In genomic region chr3:11621077-11621476, GRCh38 we compare ENCODE assay signal across 12 cellular contexts. TPM values are rescaled to one million over a fixed set of nuclear protein-coding genes. Genes with fewer than 3 reads are reported as not detected.
A peak's percentile ranks its signal among the peaks of the same experiment; 100 is the strongest.
DNase-seq lines count a peak whose midpoint lies in the region; ATAC-seq, FAIRE-seq and TF ChIP-seq lines count a peak whose summit lies in the region.
"Had no signal": no experiment of that assay in that cellular context is flagged by ENCODE, and none has a peak within 500 bp of the region (broad histone marks: within the 10 kb centered on the region; RNA-seq: fewer than 3 reads in every experiment).

No MANE protein-coding gene starts in this region.

- H3K9me3 Mint-ChIP-seq in glutamatergic neuron (ENCODE audit: unreplicated experiment): peaks cover 2% of the 10 kb centered on the region
- no peaks in the 10 kb centered on the region for H3K9me3 Mint-ChIP-seq in stimulated activated memory B cell treated with anti-CD40 and anti-IgM and Interleukin-4, amounts not matched to agents 10 μg/mL and 1 μg/mL and 100 μg/mL, for 72 hours
- H3K9me3 Mint-ChIP-seq: CD8-positive, alpha-beta memory T cell; GM23338 had no signal

- H3K4me1 ChIP-seq in HepG2 (ENCODE audit: insufficient read depth, low read length) (peaks cover 100% of the 10 kb centered on the region), right lobe of liver (peaks cover 0 to 13% (median 3%) of the 10 kb centered on the region in 4 donors), OCI-LY1 (ENCODE audit: insufficient read depth, low read length, severe bottlenecking) (peaks cover 72% of the 10 kb centered on the region), right cardiac atrium (ENCODE audit: control insufficient read depth, insufficient read depth, low read length) (peaks cover 18% of the 10 kb centered on the region)

- H3K36me3 Mint-ChIP-seq in glutamatergic neuron (ENCODE audit: unreplicated experiment): no peaks in the 10 kb centered on the region
- H3K36me3 Mint-ChIP-seq in stimulated activated memory B cell treated with anti-CD40 and anti-IgM and Interleukin-4, amounts not matched to agents 10 μg/mL and 1 μg/mL and 100 μg/mL, for 72 hours: no peaks in the 10 kb centered on the region

- intact Hi-C loops in HepG2 (cut with micrococcal nuclease; ENCODE audit: unreplicated experiment) (no loop called here), right lobe of liver (cut with DNase I) (no loop called here), right cardiac atrium (cut with DNase I) (no loop called here)

- 90% methylated on average over 2 of the region's 2 CpGs for WGBS in HepG2 (ENCODE audit: low lambda C conversion rate)
- WGBS in right lobe of liver (ENCODE audit: insufficient coverage, low coverage, low lambda C conversion rate, missing lambda C conversion rate): 89% methylated on average over 2 of the region's 2 CpGs
- 88% methylated on average over 2 of the region's 2 CpGs for WGBS in right cardiac atrium

- 0 out of 2 replicates have a peak overlapping the region, but pooled peaks have one; percentile 60 for H3K9ac ChIP-seq in HepG2 (ENCODE audit: insufficient read depth, low read depth, low read length)
- H3K9ac ChIP-seq in OCI-LY1 (ENCODE audit: low read length): no peak overlapping the region

- no peak for FAIRE-seq in HepG2 (lab: Jason Lieb, UNC)

- DNase-seq in HepG2 (ENCODE audit: low spot score) (no peak), right lobe of liver (no peak), glutamatergic neuron (no peak), NCI-H146 treated with DMSO at 0.1 percent for 48 hours (lab: John Stamatoyannopoulos, UW; ENCODE audit: unreplicated experiment) (no peak), ureter (ENCODE audit: low spot score) (no peak), right cardiac atrium (no peak)
- DNase-seq: CD8-positive, alpha-beta memory T cell; H7 had no signal

- H3K9me2 ChIP-seq in OCI-LY1 (ENCODE audit: low read depth, low read length): no peaks in the 10 kb centered on the region

- peaks cover 26% of the 10 kb centered on the region for H4K20me1 ChIP-seq in HepG2 (ENCODE audit: insufficient read depth, low read length)
- 0 out of 2 replicates have a peak, but pooled peaks cover 3% of the 10 kb centered on the region for H4K20me1 ChIP-seq in OCI-LY1 (ENCODE audit: insufficient read depth, low read length)

- H3K79me2 ChIP-seq in HepG2 (ENCODE audit: insufficient read depth, low read length): peaks cover 100% of the 10 kb centered on the region
- H3K79me2 ChIP-seq in OCI-LY1 (ENCODE audit: insufficient read depth, low read length): peaks cover 96% of the 10 kb centered on the region

- H3K4me3 Mint-ChIP-seq in glutamatergic neuron (ENCODE audit: unreplicated experiment): peak overlapping the region; percentile 7
- H3K4me3 Mint-ChIP-seq in stimulated activated memory B cell treated with anti-CD40 and anti-IgM and Interleukin-4, amounts not matched to agents 10 μg/mL and 1 μg/mL and 100 μg/mL, for 72 hours: no peak overlapping the region
- H3K4me3 Mint-ChIP-seq: CD8-positive, alpha-beta memory T cell; GM23338 had no signal

- ATAC-seq in HepG2: no peak
- ATAC-seq in right lobe of liver: no peak
- ATAC-seq in stimulated activated memory B cell treated with anti-CD40 and anti-IgM and Interleukin-4, amounts not matched to agents 10 μg/mL and 1 μg/mL and 100 μg/mL, for 72 hours: no peak
- no peak for ATAC-seq in right cardiac atrium
- ATAC-seq: GM23338 had no signal

- in situ Hi-C loops in HepG2 (cut with HindIII; ENCODE audit: extremely low pct_ligation_motif_present, low pct_unique_long_range_greater_than_20kb): no loop called here

- CTCF ChIA-PET in HepG2 (lab: Yijun Ruan, JAX; ENCODE audit: low intra/inter-chr PET ratio, low total read pairs): no interaction called here

- TF ChIP-seq EP300 in HepG2 (IDR thresholded peaks at IDR 0.05; ENCODE audit: low read depth in 2 of 2, low read length in 2 of 2) (no peak), HepG2 (CRISPR knock-in tag; IDR thresholded peaks at IDR 0.05; ENCODE audit: borderline replicate concordance) (no peak)

- POLR2A ChIA-PET in HepG2 (lab: Yijun Ruan, JAX): interaction anchor here (0.5 to 3.1 kb wide), 3 partner anchors 9 to 31 kb away, joined by 4 to 15 read pairs (median 4); partner anchors contain the start of gene VGLL4

- H3K27me3 Mint-ChIP-seq in glutamatergic neuron (ENCODE audit: unreplicated experiment): no peaks in the 10 kb centered on the region
- no peaks in the 10 kb centered on the region for H3K27me3 Mint-ChIP-seq in stimulated activated memory B cell treated with anti-CD40 and anti-IgM and Interleukin-4, amounts not matched to agents 10 μg/mL and 1 μg/mL and 100 μg/mL, for 72 hours
- H3K27me3 Mint-ChIP-seq: CD8-positive, alpha-beta memory T cell had no signal

- H2AFZ ChIP-seq in HepG2 (ENCODE audit: low read length): no peak overlapping the region
- H2AFZ ChIP-seq in OCI-LY1 (ENCODE audit: low read length): no peak overlapping the region
- H2AFZ ChIP-seq: GM23338 had no signal

- H3K9me3 ChIP-seq in HepG2 (ENCODE audit: low read length) (no peaks in the 10 kb centered on the region), right lobe of liver (no peaks in the 10 kb centered on the region), OCI-LY1 (ENCODE audit: low read length) (no peaks in the 10 kb centered on the region), right cardiac atrium (ENCODE audit: control insufficient read depth, low read length) (no peaks in the 10 kb centered on the region)

- BruUV-seq in HepG2 (replicated peaks; lab: Mats Ljungman, UMichigan): no TSS peak

- no peaks in the 10 kb centered on the region for H3F3A ChIP-seq in OCI-LY1 (ENCODE audit: insufficient read depth, low read length)

- TF ChIP-seq RAD21 in HepG2 (CRISPR knock-in tag; IDR thresholded peaks at IDR 0.05): no peak

- no peaks in the 10 kb centered on the region for H3K27me3 ChIP-seq in HepG2 (ENCODE audit: control insufficient read depth in 1 of 2, insufficient read depth in 2 of 2, low read length in 2 of 2)
- no peaks in the 10 kb centered on the region for H3K27me3 ChIP-seq in right lobe of liver
- no peaks in the 10 kb centered on the region for H3K27me3 ChIP-seq in OCI-LY1 (ENCODE audit: insufficient read depth, low read length)
- no peaks in the 10 kb centered on the region for H3K27me3 ChIP-seq in right cardiac atrium (ENCODE audit: control insufficient read depth, insufficient read depth)

- H3K4me2 ChIP-seq in HepG2 (ENCODE audit: low read depth, low read length): peak overlapping the region; percentile 76
- peak overlapping the region; percentile 35; the same call in 1 of the 2 replicates for H3K4me2 ChIP-seq in OCI-LY1 (ENCODE audit: low read length)
- H3K4me2 ChIP-seq: GM23338 had no signal

- H3K4me3 ChIP-seq in HepG2 (replicated peaks in 1 of 3; ENCODE audit: insufficient read depth in 1 of 3, low read depth in 2 of 3, low read length in 3 of 3) (peak overlapping the region in 1 of 3 experiments; percentile 61; a peak in 1 of 6 replicates), right lobe of liver (no peak overlapping the region), OCI-LY1 (ENCODE audit: low read depth, low read length, poor library complexity, severe bottlenecking) (no peak overlapping the region), right cardiac atrium (ENCODE audit: low read length) (no peak overlapping the region)
- H3K4me3 ChIP-seq: GM23338 had no signal

- H3K4me1 Mint-ChIP-seq in glutamatergic neuron (ENCODE audit: low read depth, unreplicated experiment): peaks cover 44% of the 10 kb centered on the region
- H3K4me1 Mint-ChIP-seq in stimulated activated memory B cell treated with anti-CD40 and anti-IgM and Interleukin-4, amounts not matched to agents 10 μg/mL and 1 μg/mL and 100 μg/mL, for 72 hours: peaks cover 66% of the 10 kb centered on the region

- TF ChIP-seq CTCF in HepG2 (CRISPR knock-in tag; IDR thresholded peaks at IDR 0.05) (no peak), right lobe of liver (IDR thresholded peaks at IDR 0.05) (no peak), OCI-LY1 (IDR thresholded peaks at IDR 0.05; ENCODE audit: low read length) (no peak), glutamatergic neuron (IDR thresholded peaks at IDR 0.05; ENCODE audit: partially characterized antibody, unreplicated experiment) (no peak)

- H3K36me3 ChIP-seq in HepG2 (replicated peaks in 1 of 2; ENCODE audit: control insufficient read depth in 1 of 2, insufficient read depth in 2 of 2, low read length in 2 of 2) (no peaks in the 10 kb centered on the region), right lobe of liver (no peaks in the 10 kb centered on the region), OCI-LY1 (ENCODE audit: insufficient read depth, low read length) (peaks cover 19% of the 10 kb centered on the region)

- H3K27ac Mint-ChIP-seq in glutamatergic neuron (ENCODE audit: unreplicated experiment): peak overlapping the region; percentile 44
- peak overlapping the region; percentile 2 for H3K27ac Mint-ChIP-seq in stimulated activated memory B cell treated with anti-CD40 and anti-IgM and Interleukin-4, amounts not matched to agents 10 μg/mL and 1 μg/mL and 100 μg/mL, for 72 hours
- H3K27ac Mint-ChIP-seq: GM23338 had no signal

- peak overlapping the region; percentile 86 for H3K27ac ChIP-seq in HepG2 (ENCODE audit: extremely low read length, insufficient read depth, low read length)
- no peak overlapping the region for H3K27ac ChIP-seq in right lobe of liver
- no peak overlapping the region for H3K27ac ChIP-seq in OCI-LY1 (ENCODE audit: low read depth, low read length, poor library complexity, severe bottlenecking)
- H3K27ac ChIP-seq in right cardiac atrium (ENCODE audit: low read length): no peak overlapping the region
- H3K27ac ChIP-seq: 22Rv1 had no signal

- no peak for TF ChIP-seq POLR2A in HepG2 (IDR thresholded peaks at IDR 0.05; ENCODE audit: insufficient read depth in 1 of 2, low read depth in 2 of 2, low read length in 2 of 2)
- TF ChIP-seq POLR2A in right lobe of liver (IDR thresholded peaks at IDR 0.05): no peak

RNA-seq across cellular contexts. Expression of gene VGLL4, which starts 22.6 kb away (rescaled TPM):
- total RNA-seq in HepG2 (2016; rRNA removed; fragmentation: Illumina TruSeq; extraction: Trizol) (19.8 and 23.2 TPM in 2 replicates), right lobe of liver (10 to 100 TPM; 10.4 to 22.4 (median 15.2) TPM), glutamatergic neuron (ENCODE audit: unreplicated experiment) (29.4 TPM), ureter (88.3 TPM), right cardiac atrium (10 to 100 TPM; 51.8 to 66.9 (median 59.1) TPM)
- 5.7 and 6.9 TPM in 2 replicates for total RNA-seq in HepG2 (2016; cell fraction: cytosol; rRNA removed; fragmentation: Illumina TruSeq; extraction: Trizol; ENCODE audit: low read depth)
- total RNA-seq in HepG2 (2016; cell fraction: insoluble cytoplasmic fraction; rRNA removed; fragmentation: Illumina TruSeq; extraction: Trizol): 17.4 and 24.9 TPM in 2 replicates
- 14.9 and 15.9 TPM in 2 replicates for total RNA-seq in HepG2 (2016; cell fraction: membrane; rRNA removed; fragmentation: Illumina TruSeq; extraction: Trizol)
- total RNA-seq in HepG2 (2016; cell fraction: nucleus; rRNA removed; fragmentation: Illumina TruSeq; extraction: Trizol): 19.1 and 24.5 TPM in 2 replicates
- polyA plus RNA-seq in HepG2 (2011; rRNA removed) (37.9 and 39.0 TPM in 2 replicates), right cardiac atrium (40.9 TPM)
- polyA plus RNA-seq in HepG2 (2011; cell fraction: cytosol; rRNA removed): 24.5 and 31.8 TPM in 2 replicates
- polyA plus RNA-seq in HepG2 (2011; cell fraction: nucleus; rRNA removed): 60.5 and 94.9 TPM in 2 replicates
- 19.7 and 20.7 TPM in 2 replicates for polyA plus RNA-seq in HepG2 (2012)
- 11.7 and 14.1 TPM in 2 replicates for polyA plus RNA-seq in HepG2 (2016; cell fraction: cytosol; fragmentation: Illumina TruSeq; extraction: Trizol; ENCODE audit: low read depth)
- polyA plus RNA-seq in HepG2 (2016; cell fraction: insoluble cytoplasmic fraction; fragmentation: Illumina TruSeq; extraction: Trizol; ENCODE audit: low read depth): 18.4 and 22.3 TPM in 2 replicates
- polyA plus RNA-seq in HepG2 (2016; cell fraction: membrane; fragmentation: Illumina TruSeq; extraction: Trizol; ENCODE audit: low read depth): 14.3 and 15.7 TPM in 2 replicates
- 25.1 and 27.2 TPM in 2 replicates for polyA plus RNA-seq in HepG2 (2016; cell fraction: nucleus; fragmentation: Illumina TruSeq; extraction: Trizol; ENCODE audit: insufficient read depth, low read depth)
- 34.5 and 40.7 TPM in 2 replicates for polyA minus RNA-seq in HepG2 (2011; rRNA and poly(A)+ RNA removed; ENCODE audit: low replicate concordance)
- 14.9 and 16.5 TPM in 2 replicates for polyA minus RNA-seq in HepG2 (2011; cell fraction: cytosol; rRNA and poly(A)+ RNA removed)
- 53.2 and 54.6 TPM in 2 replicates for polyA minus RNA-seq in HepG2 (2011; cell fraction: nucleus; rRNA and poly(A)+ RNA removed)
